ENCODE assay signal across 1 cellular context in the genomic region with DNA sequence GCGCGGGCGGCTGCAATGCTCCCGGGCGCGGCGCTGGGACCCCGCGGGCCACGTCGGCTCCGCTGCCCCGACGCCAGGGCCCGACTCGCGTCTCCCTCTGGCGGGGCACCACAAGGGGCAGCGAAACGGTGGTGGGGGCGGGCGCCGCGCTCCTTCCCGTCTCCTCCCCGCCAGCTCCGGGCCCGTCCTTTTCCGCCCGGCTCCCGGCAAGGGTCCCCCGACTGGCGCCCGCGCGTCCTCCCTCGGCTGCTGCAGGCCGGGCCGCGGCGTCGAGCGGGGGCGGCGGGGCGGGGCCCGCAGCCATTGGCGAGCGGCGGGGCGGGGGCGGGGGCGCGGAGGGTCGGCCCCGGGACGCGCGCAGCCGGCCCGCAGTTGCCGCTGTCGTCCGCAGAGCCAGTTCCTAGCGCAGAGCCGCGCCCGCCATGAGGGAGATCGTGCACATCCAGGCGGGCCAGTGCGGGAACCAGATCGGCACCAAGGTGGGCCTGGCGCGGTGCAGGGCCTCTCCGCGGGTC.
TF ChIP-seq lines count a peak whose summit lies in the region.

A gene (plus strand): TSS at position 371 of the 515 bp plus-strand sequence. CDS start 52 bp downstream, at position 423.

TF ChIP-seq in K562, 482 proteins besides CTCF, POLR2A, EP300 and RAD21 (continued from another document):
- TF ChIP-seq, protein P1, sequence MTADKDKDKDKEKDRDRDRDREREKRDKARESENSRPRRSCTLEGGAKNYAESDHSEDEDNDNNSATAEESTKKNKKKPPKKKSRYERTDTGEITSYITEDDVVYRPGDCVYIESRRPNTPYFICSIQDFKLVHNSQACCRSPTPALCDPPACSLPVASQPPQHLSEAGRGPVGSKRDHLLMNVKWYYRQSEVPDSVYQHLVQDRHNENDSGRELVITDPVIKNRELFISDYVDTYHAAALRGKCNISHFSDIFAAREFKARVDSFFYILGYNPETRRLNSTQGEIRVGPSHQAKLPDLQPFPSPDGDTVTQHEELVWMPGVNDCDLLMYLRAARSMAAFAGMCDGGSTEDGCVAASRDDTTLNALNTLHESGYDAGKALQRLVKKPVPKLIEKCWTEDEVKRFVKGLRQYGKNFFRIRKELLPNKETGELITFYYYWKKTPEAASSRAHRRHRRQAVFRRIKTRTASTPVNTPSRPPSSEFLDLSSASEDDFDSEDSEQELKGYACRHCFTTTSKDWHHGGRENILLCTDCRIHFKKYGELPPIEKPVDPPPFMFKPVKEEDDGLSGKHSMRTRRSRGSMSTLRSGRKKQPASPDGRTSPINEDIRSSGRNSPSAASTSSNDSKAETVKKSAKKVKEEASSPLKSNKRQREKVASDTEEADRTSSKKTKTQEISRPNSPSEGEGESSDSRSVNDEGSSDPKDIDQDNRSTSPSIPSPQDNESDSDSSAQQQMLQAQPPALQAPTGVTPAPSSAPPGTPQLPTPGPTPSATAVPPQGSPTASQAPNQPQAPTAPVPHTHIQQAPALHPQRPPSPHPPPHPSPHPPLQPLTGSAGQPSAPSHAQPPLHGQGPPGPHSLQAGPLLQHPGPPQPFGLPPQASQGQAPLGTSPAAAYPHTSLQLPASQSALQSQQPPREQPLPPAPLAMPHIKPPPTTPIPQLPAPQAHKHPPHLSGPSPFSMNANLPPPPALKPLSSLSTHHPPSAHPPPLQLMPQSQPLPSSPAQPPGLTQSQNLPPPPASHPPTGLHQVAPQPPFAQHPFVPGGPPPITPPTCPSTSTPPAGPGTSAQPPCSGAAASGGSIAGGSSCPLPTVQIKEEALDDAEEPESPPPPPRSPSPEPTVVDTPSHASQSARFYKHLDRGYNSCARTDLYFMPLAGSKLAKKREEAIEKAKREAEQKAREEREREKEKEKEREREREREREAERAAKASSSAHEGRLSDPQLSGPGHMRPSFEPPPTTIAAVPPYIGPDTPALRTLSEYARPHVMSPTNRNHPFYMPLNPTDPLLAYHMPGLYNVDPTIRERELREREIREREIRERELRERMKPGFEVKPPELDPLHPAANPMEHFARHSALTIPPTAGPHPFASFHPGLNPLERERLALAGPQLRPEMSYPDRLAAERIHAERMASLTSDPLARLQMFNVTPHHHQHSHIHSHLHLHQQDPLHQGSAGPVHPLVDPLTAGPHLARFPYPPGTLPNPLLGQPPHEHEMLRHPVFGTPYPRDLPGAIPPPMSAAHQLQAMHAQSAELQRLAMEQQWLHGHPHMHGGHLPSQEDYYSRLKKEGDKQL (CRISPR knock-in tag; IDR thresholded peaks at IDR 0.05; ENCODE audit: borderline replicate concordance) = no peak
- TF ChIP-seq HLTF (IDR thresholded peaks at IDR 0.05) (no peak), NFXL1 (CRISPR knock-in tag; IDR thresholded peaks at IDR 0.05) (no peak), MAZ (CRISPR knock-in tag; conservative IDR thresholded peaks at IDR 0.05 in 1 of 2, IDR thresholded peaks at IDR 0.05 in 1 of 2) (0 out of 4 replicates have a peak, but pooled peaks of 1 of the 2 experiments have one; percentile 1), HMG20A (CRISPR knock-in tag; conservative IDR thresholded peaks at IDR 0.05) (no peak), CREM (IDR thresholded peaks at IDR 0.05; ENCODE audit: low read depth) (peak; percentile 15; the same call in 1 of the 2 replicates), ZNF830 (CRISPR knock-in tag; IDR thresholded peaks at IDR 0.05) (no peak), ZNF778 (CRISPR knock-in tag; IDR thresholded peaks at IDR 0.05) (no peak), ARID1B (IDR thresholded peaks at IDR 0.05) (no peak), LEF1 (IDR thresholded peaks at IDR 0.05) (no peak)
- TF ChIP-seq, protein P2, sequence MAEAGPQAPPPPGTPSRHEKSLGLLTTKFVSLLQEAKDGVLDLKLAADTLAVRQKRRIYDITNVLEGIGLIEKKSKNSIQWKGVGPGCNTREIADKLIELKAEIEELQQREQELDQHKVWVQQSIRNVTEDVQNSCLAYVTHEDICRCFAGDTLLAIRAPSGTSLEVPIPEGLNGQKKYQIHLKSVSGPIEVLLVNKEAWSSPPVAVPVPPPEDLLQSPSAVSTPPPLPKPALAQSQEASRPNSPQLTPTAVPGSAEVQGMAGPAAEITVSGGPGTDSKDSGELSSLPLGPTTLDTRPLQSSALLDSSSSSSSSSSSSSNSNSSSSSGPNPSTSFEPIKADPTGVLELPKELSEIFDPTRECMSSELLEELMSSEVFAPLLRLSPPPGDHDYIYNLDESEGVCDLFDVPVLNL (CRISPR knock-in tag; IDR thresholded peaks at IDR 0.05; ENCODE audit: low read depth) = no peak
- TF ChIP-seq, protein P3, sequence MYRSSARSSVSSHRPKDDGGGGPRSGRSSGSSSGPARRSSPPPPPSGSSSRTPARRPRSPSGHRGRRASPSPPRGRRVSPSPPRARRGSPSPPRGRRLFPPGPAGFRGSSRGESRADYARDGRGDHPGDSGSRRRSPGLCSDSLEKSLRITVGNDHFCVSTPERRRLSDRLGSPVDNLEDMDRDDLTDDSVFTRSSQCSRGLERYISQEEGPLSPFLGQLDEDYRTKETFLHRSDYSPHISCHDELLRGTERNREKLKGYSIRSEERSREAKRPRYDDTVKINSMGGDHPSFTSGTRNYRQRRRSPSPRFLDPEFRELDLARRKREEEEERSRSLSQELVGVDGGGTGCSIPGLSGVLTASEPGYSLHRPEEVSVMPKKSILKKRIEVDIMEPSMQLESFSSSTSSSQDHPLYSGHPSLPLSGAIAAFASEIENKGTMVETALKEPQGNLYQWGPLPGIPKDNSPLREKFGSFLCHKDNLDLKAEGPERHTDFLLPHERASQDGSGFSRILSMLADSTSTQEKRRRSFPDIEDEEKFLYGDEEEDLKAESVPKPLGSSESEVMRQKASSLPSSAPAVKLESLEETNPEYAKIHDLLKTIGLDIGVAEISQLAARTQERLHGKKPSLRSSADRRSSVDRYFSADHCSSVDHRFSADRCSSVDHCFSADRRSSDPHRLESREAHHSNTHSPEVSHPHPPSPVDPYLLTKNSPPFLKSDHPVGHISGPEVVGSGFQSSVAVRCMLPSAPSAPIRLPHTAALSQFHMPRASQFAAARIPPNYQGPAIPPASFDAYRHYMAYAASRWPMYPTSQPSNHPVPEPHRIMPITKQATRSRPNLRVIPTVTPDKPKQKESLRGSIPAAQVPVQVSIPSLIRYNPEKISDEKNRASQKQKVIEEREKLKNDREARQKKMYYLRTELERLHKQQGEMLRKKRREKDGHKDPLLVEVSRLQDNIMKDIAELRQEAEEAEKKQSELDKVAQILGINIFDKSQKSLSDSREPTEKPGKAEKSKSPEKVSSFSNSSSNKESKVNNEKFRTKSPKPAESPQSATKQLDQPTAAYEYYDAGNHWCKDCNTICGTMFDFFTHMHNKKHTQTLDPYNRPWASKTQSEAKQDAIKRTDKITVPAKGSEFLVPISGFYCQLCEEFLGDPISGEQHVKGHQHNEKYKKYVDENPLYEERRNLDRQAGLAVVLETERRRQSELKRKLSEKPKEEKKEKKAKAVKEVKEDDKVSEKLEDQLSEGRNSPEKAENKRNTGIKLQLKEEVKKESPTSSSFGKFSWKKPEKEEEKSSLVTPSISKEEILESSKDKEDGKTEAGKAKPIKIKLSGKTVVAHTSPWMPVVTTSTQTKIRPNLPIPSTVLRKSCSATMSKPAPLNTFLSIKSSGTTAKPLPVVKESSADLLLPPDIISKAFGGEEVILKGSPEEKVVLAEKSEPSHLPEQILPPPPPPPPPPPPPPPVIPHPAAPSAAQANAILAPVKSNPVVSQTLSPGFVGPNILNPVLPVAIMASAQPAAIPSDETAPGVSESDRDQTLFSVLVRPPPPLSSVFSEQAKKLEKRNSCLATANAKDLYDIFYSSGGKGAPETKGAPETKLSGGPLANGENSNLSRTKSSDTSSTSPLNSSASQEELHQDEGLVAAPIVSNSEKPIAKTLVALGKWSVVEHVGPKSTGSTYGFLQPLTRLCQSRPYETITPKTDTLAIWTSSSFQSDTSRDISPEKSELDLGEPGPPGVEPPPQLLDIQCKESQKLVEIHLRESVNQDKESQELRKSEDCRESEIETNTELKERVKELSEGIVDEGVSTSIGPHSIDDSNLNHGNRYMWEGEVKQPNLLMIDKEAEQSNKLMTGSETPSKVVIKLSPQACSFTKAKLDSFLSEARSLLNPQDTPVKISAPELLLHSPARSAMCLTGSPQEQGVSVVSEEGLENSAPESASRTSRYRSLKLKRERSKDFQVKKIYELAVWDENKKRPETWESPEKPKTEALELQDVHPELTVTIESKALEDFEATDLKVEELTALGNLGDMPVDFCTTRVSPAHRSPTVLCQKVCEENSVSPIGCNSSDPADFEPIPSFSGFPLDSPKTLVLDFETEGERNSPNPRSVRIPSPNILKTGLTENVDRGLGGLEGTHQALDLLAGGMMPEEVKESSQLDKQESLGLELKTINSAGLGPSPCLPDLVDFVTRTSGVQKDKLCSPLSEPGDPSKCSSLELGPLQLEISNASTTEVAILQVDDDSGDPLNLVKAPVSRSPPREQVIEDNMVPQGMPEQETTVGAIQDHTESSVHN (IDR thresholded peaks at IDR 0.05; ENCODE audit: borderline replicate concordance in 1 of 2, low read depth in 1 of 2) = no peak
